26 cellular contexts compared by ENCODE assay signal in the genomic region with DNA sequence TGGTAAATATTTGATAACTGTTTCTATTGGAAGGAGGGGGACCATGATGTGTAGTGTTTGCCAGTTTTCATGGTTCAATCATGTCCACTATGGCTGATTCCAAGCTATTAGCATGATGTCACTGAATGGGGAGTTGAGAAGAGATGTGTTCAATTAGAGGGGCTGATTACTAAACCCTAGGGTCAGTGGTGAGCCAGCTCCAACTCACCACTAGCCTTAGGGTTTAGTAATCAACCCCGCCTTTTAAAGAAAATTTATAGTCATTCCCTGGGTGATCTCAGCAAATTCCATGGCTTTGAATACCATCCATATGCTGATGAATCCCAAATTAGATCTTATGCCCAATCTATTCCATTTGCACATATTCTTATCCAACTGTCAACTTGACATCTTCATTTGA.
A peak's percentile ranks its signal among the peaks of the same experiment; 100 is the strongest.
DNase-seq lines count a peak whose midpoint lies in the region; ATAC-seq, FAIRE-seq and TF ChIP-seq lines count a peak whose summit lies in the region.
"Had no signal": no experiment of that assay in that cellular context is flagged by ENCODE, and none has a peak within 500 bp of the region (broad histone marks: within the 10 kb centered on the region; RNA-seq: fewer than 3 reads in every experiment).

No MANE protein-coding gene starts in this region.

- no peaks in the 10 kb centered on the region for H3K36me3 ChIP-seq in MG63
- no peaks in the 10 kb centered on the region for H3K36me3 ChIP-seq in bronchial epithelial cell (ENCODE audit: control insufficient read depth, insufficient read depth, low read length)
- no peaks in the 10 kb centered on the region for H3K36me3 ChIP-seq in SK-N-SH (replicated peaks in 1 of 2; ENCODE audit: control insufficient read depth in 1 of 2, insufficient read depth in 2 of 2, low read length in 1 of 2)
- H3K36me3 ChIP-seq: left lung, thoracic aorta, vagina had no signal

- H3K4me2 ChIP-seq in SK-N-SH = no peak overlapping the region
- H3K4me2 ChIP-seq: GM23338 had no signal

- no peaks in the 10 kb centered on the region for H3K4me1 ChIP-seq in SK-N-SH (ENCODE audit: control insufficient read depth in 1 of 2, insufficient read depth in 2 of 2, low read depth in 1 of 2, low read length in 1 of 2)
- H3K4me1 ChIP-seq: vagina had no signal

- CTCF ChIA-PET in SK-N-SH (lab: Yijun Ruan, JAX) = no interaction called here

- H3K9me2 ChIP-seq in SK-N-SH = no peaks in the 10 kb centered on the region

- H3K9ac ChIP-seq in SK-N-SH = no peak overlapping the region

- no peaks in the 10 kb centered on the region for H4K20me1 ChIP-seq in SK-N-SH (ENCODE audit: insufficient read depth)

- no peak overlapping the region for H3K4me3 ChIP-seq in MG63
- H3K4me3 ChIP-seq in bronchial epithelial cell (ENCODE audit: low read depth, low read length) = no peak overlapping the region
- H3K4me3 ChIP-seq in SK-N-SH (ENCODE audit: low read depth in 2 of 2, low read length in 1 of 2) = no peak overlapping the region
- H3K4me3 ChIP-seq: GM23338, left lung, thoracic aorta, vagina had no signal

- TF ChIP-seq CTCF in bronchial epithelial cell (IDR thresholded peaks at IDR 0.05; ENCODE audit: insufficient read depth, low read length, severe bottlenecking) (no peak), SK-N-SH (IDR thresholded peaks at IDR 0.05) (no peak)

- FAIRE-seq in bronchial epithelial cell (lab: Jason Lieb, UNC) = no peak
- FAIRE-seq: endothelial cell of umbilical vein, frontal cortex, HTR-8/SVneo had no signal

- H2AFZ ChIP-seq in SK-N-SH (ENCODE audit: low read depth) = no peak overlapping the region

- H3K27me3 ChIP-seq in MG63 (no peaks in the 10 kb centered on the region), bronchial epithelial cell (ENCODE audit: control insufficient read depth, insufficient read depth, low read length) (no peaks in the 10 kb centered on the region), SK-N-SH (ENCODE audit: insufficient read depth) (peaks cover 20% of the 10 kb centered on the region; the same call in 1 of the 2 replicates)
- H3K27me3 ChIP-seq: left lung, vagina had no signal

- ATAC-seq in GM19324 (IDR thresholded peaks at IDR 0.05; ENCODE audit: low FRiP score, unreplicated experiment) = no peak
- ATAC-seq: GM23338; left lung; naive thymus-derived CD4-positive, alpha-beta T cell; stimulated activated naive B cell treated with anti-CD40 and anti-IgM and Interleukin-4, amounts not matched to agents 10 μg/mL and 1 μg/mL and 100 μg/mL, for 72 hours; WTC11 had no signal

- no peak for TF ChIP-seq EP300 in SK-N-SH (IDR thresholded peaks at IDR 0.05; ENCODE audit: borderline replicate concordance in 1 of 2, low read depth in 1 of 2, low read length in 1 of 2)

- WGBS in SK-N-SH (ENCODE audit: low lambda C conversion rate) = 0% methylated on average over 1 of the region's 1 CpG

- DNase-seq in GM03348 (ENCODE audit: low spot score) (peak; percentile 62), MG63 (peak; percentile 34), bronchial epithelial cell (ENCODE audit: low read depth) (peak; percentile 71), stromal cell of bone marrow (ENCODE audit: low read depth) (peak; percentile 53), HPDE6-E6E7 (ENCODE audit: extremely low spot score) (no peak), SK-N-SH (no peak)
- DNase-seq: aorta; CD4-positive, alpha-beta T cell; KG1; left lung; naive thymus-derived CD4-positive, alpha-beta T cell; NCI-H1694; NCI-H748 treated with DMSO at 0.1 percent for 48 hours; occipital lobe; Right ventricle myocardium superior; stimulated activated CD4-positive, alpha-beta T cell treated with anti-CD3 and anti-CD28 coated beads, Interleukin-4, amount 100 ng/mL, for 1 hour; stimulated activated naive B cell treated with anti-CD40 and anti-IgM and Interleukin-4, amounts not matched to agents 10 μg/mL and 1 μg/mL and 100 μg/mL, for 72 hours; T-helper 9 cell had no signal

- H3K79me2 ChIP-seq in SK-N-SH (ENCODE audit: insufficient read depth) = no peaks in the 10 kb centered on the region

- H3F3A ChIP-seq in SK-N-SH (replicated peaks; ENCODE audit: insufficient read depth) = peaks cover 4% of the 10 kb centered on the region

- no peak for TF ChIP-seq RAD21 in SK-N-SH (IDR thresholded peaks at IDR 0.05; ENCODE audit: low read length)

- no peak overlapping the region for H3K27ac ChIP-seq in SK-N-SH (ENCODE audit: low read depth in 2 of 2, low read length in 1 of 2)
- H3K27ac ChIP-seq: left lung, thoracic aorta, vagina had no signal

- H3K9me3 ChIP-seq in MG63 (no peaks in the 10 kb centered on the region), SK-N-SH (no peaks in the 10 kb centered on the region)
- H3K9me3 ChIP-seq: left lung, thoracic aorta, vagina had no signal

- POLR2A ChIA-PET in SK-N-SH (lab: Yijun Ruan, JAX) = no interaction called here

TF ChIP-seq in SK-N-SH, 30 proteins besides CTCF, POLR2A, EP300 and RAD21:
- TF ChIP-seq RXRA (IDR thresholded peaks at IDR 0.05; ENCODE audit: borderline replicate concordance, low read depth) (no peak), SMC3 (IDR thresholded peaks at IDR 0.05; ENCODE audit: low read depth, low read length) (no peak), RCOR1 (IDR thresholded peaks at IDR 0.05; ENCODE audit: low read length) (no peak), SIN3A (IDR thresholded peaks at IDR 0.05; ENCODE audit: borderline replicate concordance, low read depth, low read length) (no peak), TAF1 (IDR thresholded peaks at IDR 0.05; ENCODE audit: borderline replicate concordance, low read depth, low read length) (no peak), JUND (IDR thresholded peaks at IDR 0.05) (no peak), TEAD4 (IDR thresholded peaks at IDR 0.05; ENCODE audit: borderline replicate concordance, insufficient read depth) (no peak), MEF2A (IDR thresholded peaks at IDR 0.05; ENCODE audit: borderline replicate concordance, low read depth) (no peak)

Comparison
In these comparisons a context has a peak if more than half of its experiments do, and no peak if none do; other contexts are left out.
1. DNase-seq: peak in GM03348 (single experiment), MG63 (single experiment), bronchial epithelial cell (single experiment) and stromal cell of bone marrow (single experiment); none in HPDE6-E6E7 (single experiment) and SK-N-SH (single experiment).